ENCODE assay signal across 22 cellular contexts in the genomic region with DNA sequence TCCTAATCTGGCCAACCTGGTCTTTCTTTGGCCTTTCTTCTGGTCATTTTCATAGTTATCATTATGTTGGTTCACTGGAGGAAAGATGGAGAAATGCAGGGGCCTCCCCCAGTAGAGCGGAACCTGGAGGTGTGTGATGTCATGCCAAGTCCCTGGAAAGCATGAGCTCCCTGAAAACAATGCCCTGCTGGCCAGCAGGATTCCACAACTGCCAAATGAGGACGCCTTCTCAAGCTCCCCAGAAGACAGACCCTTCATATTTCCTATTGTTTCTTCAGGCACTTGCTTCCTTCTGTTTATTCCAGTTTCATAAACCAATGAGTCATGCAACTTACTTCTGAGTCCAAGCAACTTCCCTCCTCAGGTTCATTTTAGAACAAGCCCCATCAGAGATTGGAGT.
"Had no signal": no experiment of that assay in that cellular context is flagged by ENCODE, and none has a peak within 500 bp of the region (broad histone marks: within the 10 kb centered on the region; RNA-seq: fewer than 3 reads in every experiment).

No MANE protein-coding gene starts in this region.

- H3K79me2 ChIP-seq: hepatocyte had no signal

- H3K27ac Mint-ChIP-seq: activated CD4-positive, alpha-beta memory T cell treated with anti-CD3 and anti-CD28 coated beads for 36 hours; activated CD8-positive, alpha-beta memory T cell treated with anti-CD3 and anti-CD28 coated beads, Interleukin-2, amount 10 ng/mL, durations not matched to agents 7 days and 5 days; activated naive CD4-positive, alpha-beta T cell treated with anti-CD3 and anti-CD28 coated beads for 36 hours; activated T-helper 2 cell treated with anti-CD3 and anti-CD28 coated beads, Interferon-gamma antibody, Interleukin-2, Interleukin-4, amounts not matched to agents 10 μg/mL and 5 μg/mL and 100 μg/mL, durations not matched to agents 14 hours and 24 hours and 36 hours; natural killer cell; stimulated activated naive B cell treated with anti-CD40 and anti-IgM and Interleukin-4, amounts not matched to agents 10 μg/mL and 1 μg/mL and 100 μg/mL, for 72 hours had no signal

- H3K27ac ChIP-seq: colonic mucosa, hepatocyte, right atrium auricular region, tibial nerve, VCaP had no signal

- H3K4me3 ChIP-seq: colonic mucosa, hepatocyte, right atrium auricular region, tibial nerve had no signal

- H3K4me3 Mint-ChIP-seq: activated CD4-positive, alpha-beta memory T cell treated with anti-CD3 and anti-CD28 coated beads for 36 hours; activated CD8-positive, alpha-beta memory T cell treated with anti-CD3 and anti-CD28 coated beads, Interleukin-2, amount 10 ng/mL, durations not matched to agents 7 days and 5 days; activated naive CD4-positive, alpha-beta T cell treated with anti-CD3 and anti-CD28 coated beads for 36 hours; natural killer cell; stimulated activated naive B cell treated with anti-CD40 and anti-IgM and Interleukin-4, amounts not matched to agents 10 μg/mL and 1 μg/mL and 100 μg/mL, for 72 hours had no signal

- H3K36me3 ChIP-seq: colonic mucosa, right atrium auricular region, tibial nerve had no signal

- H3K4me2 ChIP-seq: hepatocyte, SK-N-SH had no signal

- H3K27me3 ChIP-seq: colonic mucosa, hepatocyte, right atrium auricular region, tibial nerve had no signal

- H3K9me3 ChIP-seq: colonic mucosa, right atrium auricular region, SK-N-SH, tibial nerve had no signal

- H3K9me3 Mint-ChIP-seq: activated CD4-positive, alpha-beta memory T cell treated with anti-CD3 and anti-CD28 coated beads for 36 hours; activated naive CD4-positive, alpha-beta T cell treated with anti-CD3 and anti-CD28 coated beads for 36 hours; activated T-helper 2 cell treated with anti-CD3 and anti-CD28 coated beads, Interferon-gamma antibody, Interleukin-2, Interleukin-4, amounts not matched to agents 10 μg/mL and 5 μg/mL and 100 μg/mL, durations not matched to agents 14 hours and 24 hours and 36 hours; natural killer cell had no signal

- H3K27me3 Mint-ChIP-seq: activated CD4-positive, alpha-beta memory T cell treated with anti-CD3 and anti-CD28 coated beads for 36 hours; activated CD8-positive, alpha-beta memory T cell treated with anti-CD3 and anti-CD28 coated beads, Interleukin-2, amount 10 ng/mL, durations not matched to agents 7 days and 5 days had no signal

- H3K4me1 ChIP-seq: colonic mucosa, right atrium auricular region, tibial nerve had no signal

- H3K36me3 Mint-ChIP-seq: activated CD4-positive, alpha-beta memory T cell treated with anti-CD3 and anti-CD28 coated beads for 36 hours; natural killer cell; stimulated activated naive B cell treated with anti-CD40 and anti-IgM and Interleukin-4, amounts not matched to agents 10 μg/mL and 1 μg/mL and 100 μg/mL, for 72 hours had no signal

- H2AFZ ChIP-seq: hepatocyte had no signal

- H3K9ac ChIP-seq: SK-N-SH had no signal

- DNase-seq: activated CD4-positive, alpha-beta memory T cell treated with anti-CD3 and anti-CD28 coated beads for 36 hours; activated CD8-positive, alpha-beta memory T cell treated with anti-CD3 and anti-CD28 coated beads, Interleukin-2, amount 10 ng/mL, durations not matched to agents 7 days and 5 days; activated naive CD4-positive, alpha-beta T cell treated with anti-CD3 and anti-CD28 coated beads for 36 hours; activated T-cell treated with anti-CD3 and anti-CD28 coated beads, Interleukin-2, amount 50 U/mL, for 1 hour; central memory CD4-positive, alpha-beta T cell; colonic mucosa; effector CD4-positive, alpha-beta T cell; left ventricle myocardium superior; mesendoderm; natural killer cell; nucleus accumbens; posterior cingulate gyrus; SK-N-SH; stimulated activated CD4-positive, alpha-beta T cell treated with anti-CD3 and anti-CD28 coated beads, Interleukin-2, amount 100 ng/mL, for 48 hours; stimulated activated naive B cell treated with anti-CD40 and anti-IgM and Interleukin-4, amounts not matched to agents 10 μg/mL and 1 μg/mL and 100 μg/mL, for 72 hours; T-helper 1 cell; T1000 had no signal
